ENCODE assay signal across 1 cellular context in genomic region chr19:14091086-14091884, GRCh38.
A peak's percentile ranks its signal among the peaks of the same experiment; 100 is the strongest.
TF ChIP-seq lines count a peak whose summit lies in the region.

No MANE protein-coding gene starts in this region.

TF ChIP-seq in HepG2, 621 proteins besides CTCF, POLR2A, EP300 and RAD21 (continues in another document):
- TF ChIP-seq BRCA1 (CRISPR knock-in tag; IDR thresholded peaks at IDR 0.05) (no peak), HNF4A (CRISPR knock-in tag; IDR thresholded peaks at IDR 0.05) (0 out of 2 replicates have a peak, but pooled peaks have one; percentile 23), CEBPZ (IDR thresholded peaks at IDR 0.05; ENCODE audit: low read length) (no peak), ZNF281 (CRISPR knock-in tag; IDR thresholded peaks at IDR 0.05; ENCODE audit: borderline replicate concordance) (peak; percentile 74; the same call in 1 of the 2 replicates), POLR2G (IDR thresholded peaks at IDR 0.05; ENCODE audit: low read depth, low read length) (peak; percentile 73), CCDC6 (CRISPR knock-in tag; IDR thresholded peaks at IDR 0.05) (peak; percentile 42; the same call in 1 of the 2 replicates), ZNF761 (CRISPR knock-in tag; conservative IDR thresholded peaks at IDR 0.05) (no peak), HOXD1 (CRISPR knock-in tag; IDR thresholded peaks at IDR 0.05) (0 out of 2 replicates have a peak, but pooled peaks have one; percentile 12), YY1 (IDR thresholded peaks at IDR 0.05; ENCODE audit: insufficient read depth, insufficient replicate concordance, low read depth, low read length) (peak; percentile 30), ZNF563 (CRISPR knock-in tag; IDR thresholded peaks at IDR 0.05) (peak; percentile 83), PHF20 (CRISPR knock-in tag; IDR thresholded peaks at IDR 0.05) (no peak), PHF21A (CRISPR knock-in tag; IDR thresholded peaks at IDR 0.05) (peak; percentile 23; the same call in 1 of the 2 replicates), NR3C1 (CRISPR knock-in tag; IDR thresholded peaks at IDR 0.05) (no peak), ZNF777 (CRISPR knock-in tag; IDR thresholded peaks at IDR 0.05) (0 out of 2 replicates have a peak, but pooled peaks have one; percentile 22), CHD2 (IDR thresholded peaks at IDR 0.05; ENCODE audit: low read depth, low read length) (no peak), ZSCAN25 (CRISPR knock-in tag; IDR thresholded peaks at IDR 0.05) (peak; percentile 59; the same call in 1 of the 2 replicates), CHD4 (IDR thresholded peaks at IDR 0.05; ENCODE audit: borderline replicate concordance, low read length) (peak; percentile 78), AGO1 (IDR thresholded peaks at IDR 0.05; ENCODE audit: low read depth, low read length, poor library complexity, severe bottlenecking) (peak; percentile 89), CAMTA2 (CRISPR knock-in tag; IDR thresholded peaks at IDR 0.05; ENCODE audit: borderline replicate concordance) (no peak), SNAPC2 (CRISPR knock-in tag; IDR thresholded peaks at IDR 0.05) (0 out of 2 replicates have a peak, but pooled peaks have one; percentile 30), SKI (IDR thresholded peaks at IDR 0.05; ENCODE audit: partially characterized antibody) (peak; percentile 80), RBAK (CRISPR knock-in tag; IDR thresholded peaks at IDR 0.05) (no peak), ZNF567 (CRISPR knock-in tag; IDR thresholded peaks at IDR 0.05; ENCODE audit: borderline replicate concordance) (0 out of 2 replicates have a peak, but pooled peaks have one; percentile 50), ZHX1 (CRISPR knock-in tag; IDR thresholded peaks at IDR 0.05; ENCODE audit: low read depth) (no peak), ZNF558 (CRISPR knock-in tag; IDR thresholded peaks at IDR 0.05; ENCODE audit: borderline replicate concordance) (peak; percentile 45; the same call in 1 of the 2 replicates), KDM2A (CRISPR knock-in tag; IDR thresholded peaks at IDR 0.05; ENCODE audit: borderline replicate concordance, low read depth) (peak; percentile 74), ARID5B (CRISPR knock-in tag; IDR thresholded peaks at IDR 0.05) (no peak), ZBTB7B (CRISPR knock-in tag; IDR thresholded peaks at IDR 0.05) (peak; percentile 77), REPIN1 (CRISPR knock-in tag; IDR thresholded peaks at IDR 0.05; ENCODE audit: borderline replicate concordance, low read depth) (peak; percentile 50; the same call in 1 of the 2 replicates), ASH2L (IDR thresholded peaks at IDR 0.05; ENCODE audit: insufficient read length, low read depth, low read length) (peak; percentile 73), YEATS4 (CRISPR knock-in tag; IDR thresholded peaks at IDR 0.05; ENCODE audit: borderline replicate concordance) (peak; percentile 66; the same call in 1 of the 2 replicates), IKZF1 (IDR thresholded peaks at IDR 0.05) (no peak), NFE2L2 (IDR thresholded peaks at IDR 0.05; ENCODE audit: low read length) (no peak)
- TF ChIP-seq, protein P1, sequence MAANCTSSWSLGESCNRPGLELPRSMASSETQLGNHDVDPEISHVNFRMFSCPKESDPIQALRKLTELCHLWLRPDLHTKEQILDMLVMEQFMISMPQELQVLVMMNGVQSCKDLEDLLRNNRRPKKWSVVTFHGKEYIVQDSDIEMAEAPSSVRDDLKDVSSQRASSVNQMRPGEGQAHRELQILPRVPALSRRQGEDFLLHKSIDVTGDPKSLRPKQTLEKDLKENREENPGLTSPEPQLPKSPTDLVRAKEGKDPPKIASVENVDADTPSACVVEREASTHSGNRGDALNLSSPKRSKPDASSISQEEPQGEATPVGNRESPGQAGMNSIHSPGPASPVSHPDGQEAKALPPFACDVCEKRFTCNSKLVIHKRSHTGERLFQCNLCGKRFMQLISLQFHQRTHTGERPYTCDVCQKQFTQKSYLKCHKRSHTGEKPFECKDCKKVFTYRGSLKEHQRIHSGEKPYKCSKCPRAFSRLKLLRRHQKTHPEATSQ (CRISPR knock-in tag; IDR thresholded peaks at IDR 0.05; ENCODE audit: borderline replicate concordance), result 0 out of 2 replicates have a peak, but pooled peaks have one; percentile 42
- TF ChIP-seq, protein P2, sequence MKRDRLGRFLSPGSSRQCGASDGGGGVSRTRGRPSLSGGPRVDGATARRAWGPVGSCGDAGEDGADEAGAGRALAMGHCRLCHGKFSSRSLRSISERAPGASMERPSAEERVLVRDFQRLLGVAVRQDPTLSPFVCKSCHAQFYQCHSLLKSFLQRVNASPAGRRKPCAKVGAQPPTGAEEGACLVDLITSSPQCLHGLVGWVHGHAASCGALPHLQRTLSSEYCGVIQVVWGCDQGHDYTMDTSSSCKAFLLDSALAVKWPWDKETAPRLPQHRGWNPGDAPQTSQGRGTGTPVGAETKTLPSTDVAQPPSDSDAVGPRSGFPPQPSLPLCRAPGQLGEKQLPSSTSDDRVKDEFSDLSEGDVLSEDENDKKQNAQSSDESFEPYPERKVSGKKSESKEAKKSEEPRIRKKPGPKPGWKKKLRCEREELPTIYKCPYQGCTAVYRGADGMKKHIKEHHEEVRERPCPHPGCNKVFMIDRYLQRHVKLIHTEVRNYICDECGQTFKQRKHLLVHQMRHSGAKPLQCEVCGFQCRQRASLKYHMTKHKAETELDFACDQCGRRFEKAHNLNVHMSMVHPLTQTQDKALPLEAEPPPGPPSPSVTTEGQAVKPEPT (CRISPR knock-in tag; IDR thresholded peaks at IDR 0.05; ENCODE audit: low read depth), result peak; percentile 74; the same call in 1 of the 2 replicates
- TF ChIP-seq, protein P3, sequence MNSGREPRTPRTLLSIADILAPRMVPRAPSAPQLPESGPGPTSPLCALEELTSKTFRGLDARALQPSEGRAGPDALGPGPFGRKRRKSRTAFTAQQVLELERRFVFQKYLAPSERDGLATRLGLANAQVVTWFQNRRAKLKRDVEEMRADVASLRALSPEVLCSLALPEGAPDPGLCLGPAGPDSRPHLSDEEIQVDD (CRISPR knock-in tag; IDR thresholded peaks at IDR 0.05; ENCODE audit: borderline replicate concordance), result 0 out of 2 replicates have a peak, but pooled peaks have one; percentile 38
- TF ChIP-seq, protein P4, sequence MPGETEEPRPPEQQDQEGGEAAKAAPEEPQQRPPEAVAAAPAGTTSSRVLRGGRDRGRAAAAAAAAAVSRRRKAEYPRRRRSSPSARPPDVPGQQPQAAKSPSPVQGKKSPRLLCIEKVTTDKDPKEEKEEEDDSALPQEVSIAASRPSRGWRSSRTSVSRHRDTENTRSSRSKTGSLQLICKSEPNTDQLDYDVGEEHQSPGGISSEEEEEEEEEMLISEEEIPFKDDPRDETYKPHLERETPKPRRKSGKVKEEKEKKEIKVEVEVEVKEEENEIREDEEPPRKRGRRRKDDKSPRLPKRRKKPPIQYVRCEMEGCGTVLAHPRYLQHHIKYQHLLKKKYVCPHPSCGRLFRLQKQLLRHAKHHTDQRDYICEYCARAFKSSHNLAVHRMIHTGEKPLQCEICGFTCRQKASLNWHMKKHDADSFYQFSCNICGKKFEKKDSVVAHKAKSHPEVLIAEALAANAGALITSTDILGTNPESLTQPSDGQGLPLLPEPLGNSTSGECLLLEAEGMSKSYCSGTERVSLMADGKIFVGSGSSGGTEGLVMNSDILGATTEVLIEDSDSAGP (CRISPR knock-in tag; IDR thresholded peaks at IDR 0.05; ENCODE audit: borderline replicate concordance), result 0 out of 2 replicates have a peak, but pooled peaks have one; percentile 31
- TF ChIP-seq, protein P5, sequence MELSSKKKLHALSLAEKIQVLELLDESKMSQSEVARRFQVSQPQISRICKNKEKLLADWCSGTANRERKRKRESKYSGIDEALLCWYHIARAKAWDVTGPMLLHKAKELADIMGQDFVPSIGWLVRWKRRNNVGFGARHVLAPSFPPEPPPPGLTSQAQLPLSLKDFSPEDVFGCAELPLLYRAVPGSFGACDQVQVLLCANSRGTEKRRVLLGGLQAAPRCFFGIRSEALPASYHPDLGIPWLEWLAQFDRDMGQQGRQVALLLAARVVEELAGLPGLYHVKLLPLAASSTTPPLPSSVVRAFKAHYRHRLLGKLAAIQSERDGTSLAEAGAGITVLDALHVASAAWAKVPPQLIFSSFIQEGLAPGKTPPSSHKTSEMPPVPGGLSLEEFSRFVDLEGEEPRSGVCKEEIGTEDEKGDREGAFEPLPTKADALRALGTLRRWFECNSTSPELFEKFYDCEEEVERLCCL (CRISPR knock-in tag; IDR thresholded peaks at IDR 0.05; ENCODE audit: borderline replicate concordance), result no peak
